9 cellular contexts compared by ENCODE assay signal in the genomic region with DNA sequence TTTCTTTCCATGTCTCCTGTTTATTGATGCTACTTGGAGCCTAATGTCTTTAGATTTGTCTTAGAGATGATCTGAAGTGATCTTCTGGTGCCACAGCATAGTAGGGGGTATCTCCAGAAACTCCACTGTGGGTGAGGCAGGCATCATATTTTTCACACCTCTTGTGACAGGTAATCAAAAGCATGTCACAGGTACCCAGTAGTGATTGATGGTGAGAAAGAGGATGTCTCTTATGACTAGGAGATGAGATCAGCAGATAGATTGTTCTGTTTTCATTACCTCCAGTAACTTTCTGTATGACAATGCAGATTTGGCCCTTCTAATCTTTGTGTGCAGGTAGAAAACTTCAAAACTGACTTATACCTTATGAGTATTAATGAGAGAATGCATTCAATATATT. TPM values are rescaled to one million over a fixed set of nuclear protein-coding genes. Genes with fewer than 3 reads are reported as not detected.
DNase-seq lines count a peak whose midpoint lies in the region; ATAC-seq and TF ChIP-seq lines count a peak whose summit lies in the region.
"Had no signal": no experiment of that assay in that cellular context is flagged by ENCODE, and none has a peak within 500 bp of the region (broad histone marks: within the 10 kb centered on the region; RNA-seq: fewer than 3 reads in every experiment).

No MANE protein-coding gene starts in this region.

- H3K9me3 ChIP-seq in mucosa of descending colon: no peaks in the 10 kb centered on the region

- intact Hi-C loops in mucosa of descending colon (cut with DNase I, micrococcal nuclease) (no loop called here), Right ventricle myocardium superior (cut with DNase I) (no loop called here)

- H3K36me3 ChIP-seq in mucosa of descending colon (ENCODE audit: low read depth): no peaks in the 10 kb centered on the region

- DNase-seq in activated CD4-positive, CD25-positive, alpha-beta regulatory T cell (lab: John Stamatoyannopoulos, UW): no peak
- DNase-seq in mucosa of descending colon (no peak), C1 segment of cervical spinal cord (lab: John Stamatoyannopoulos, UW) (no peak), Right ventricle myocardium superior (no peak)
- DNase-seq: NCI-H1436 treated with DMSO at 0.1 percent for 48 hours had no signal

- H3K4me1 ChIP-seq in mucosa of descending colon (ENCODE audit: low read depth): no peaks in the 10 kb centered on the region

- TF ChIP-seq CTCF in mucosa of descending colon (IDR thresholded peaks at IDR 0.05): no peak

- H3K4me3 ChIP-seq in mucosa of descending colon: no peak overlapping the region

- ATAC-seq in activated CD4-positive, CD25-positive, alpha-beta regulatory T cell treated with anti-CD3 and anti-CD28 coated beads, Interleukin-2, amount 50 U/mL, for 24 hours: peak; percentile 90 to 94
- peak; percentile 46 for ATAC-seq in GM21737 (IDR thresholded peaks at IDR 0.05; ENCODE audit: unreplicated experiment)
- ATAC-seq in HG03460 (IDR thresholded peaks at IDR 0.05; ENCODE audit: unreplicated experiment): peak; percentile 47
- peak; percentile 18 for ATAC-seq in mucosa of descending colon
- ATAC-seq in GM19328 (IDR thresholded peaks at IDR 0.05; ENCODE audit: unreplicated experiment): no peak
- ATAC-seq in Right ventricle myocardium superior (ENCODE audit: poor library complexity): no peak

RNA-seq across cellular contexts. Expression of a gene that starts 13.5 kb away (rescaled TPM):
- total RNA-seq in mucosa of descending colon: 10 to 100 TPM; 28.9 to 54.0 (median 49.6) TPM
- total RNA-seq in Right ventricle myocardium superior: 12.7 TPM

RNA-seq across cellular contexts. Expression of a gene that starts 54.8 kb away (rescaled TPM):
- 1 to 10 TPM in 2 of 3 donors, under 1 TPM in 1; 0.58 to 2.9 (median 1.5) TPM for total RNA-seq in mucosa of descending colon
- total RNA-seq in Right ventricle myocardium superior: 60.6 TPM

Comparison
In these comparisons a context has a peak if more than half of its experiments do, and no peak if none do; other contexts are left out.
1. ATAC-seq: peak in activated CD4-positive, CD25-positive, alpha-beta regulatory T cell treated with anti-CD3 and anti-CD28 coated beads, Interleukin-2, amount 50 U/mL, for 24 hours (2 of 2), GM21737 (single experiment), HG03460 (single experiment) and mucosa of descending colon (single experiment); none in GM19328 (single experiment) and Right ventricle myocardium superior (single experiment).
2. RNA of a gene that starts 54.8 kb away (total RNA-seq): 60.6 TPM in Right ventricle myocardium superior (single experiment); 0.58 to 2.9 TPM in mucosa of descending colon; every median in the first group is over 10 times any median in the second.